Comparison of ENCODE assay signal across 15 cellular contexts in the genomic region with DNA sequence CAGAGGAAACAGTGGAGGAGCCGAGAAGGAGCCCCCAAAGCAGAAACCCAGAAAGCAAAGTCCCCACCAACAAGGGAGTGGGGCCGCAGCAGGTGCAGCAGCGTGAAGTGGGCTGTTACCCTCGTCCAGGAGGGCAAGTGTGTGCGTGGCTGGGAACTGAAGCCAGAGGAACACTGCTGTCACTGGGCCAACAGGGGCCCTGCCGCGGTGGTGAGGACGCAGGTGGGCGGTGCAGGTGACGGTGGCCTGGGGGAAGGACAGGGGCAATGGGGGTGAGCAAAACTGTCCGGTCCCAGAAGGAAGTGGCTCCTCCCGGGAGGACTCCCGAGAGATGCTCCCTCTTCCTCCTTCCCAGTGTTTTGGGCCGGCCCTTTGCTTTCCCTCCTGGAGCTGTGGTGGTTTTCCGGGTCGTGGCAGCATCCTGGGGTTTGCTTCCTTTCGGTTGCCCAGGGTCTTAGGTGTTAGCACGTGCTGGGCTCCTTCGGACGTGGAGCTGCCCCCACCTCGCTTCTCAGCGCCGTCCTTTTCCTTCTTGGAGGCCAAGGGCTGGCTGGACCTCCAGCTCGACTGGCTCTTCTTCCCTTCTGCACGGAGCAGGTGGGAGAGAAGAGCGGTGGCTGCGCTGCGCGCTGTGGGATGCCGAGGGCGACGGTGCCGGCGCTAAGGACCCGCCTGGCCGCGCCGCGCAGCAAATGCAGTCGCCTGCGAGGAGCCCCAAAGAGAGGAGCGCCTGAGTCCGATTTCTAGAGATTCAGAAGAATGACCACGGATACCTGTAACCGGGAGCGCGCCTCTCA.
"Had no signal": no experiment of that assay in that cellular context is flagged by ENCODE, and none has a peak within 500 bp of the region (broad histone marks: within the 10 kb centered on the region; RNA-seq: fewer than 3 reads in every experiment).

No MANE protein-coding gene starts in this region.

- H3K27me3 ChIP-seq: colonic mucosa had no signal

- H3K4me2 ChIP-seq: smooth muscle cell had no signal

- H3K27ac ChIP-seq: colonic mucosa, epithelial cell of prostate had no signal

- DNase-seq: activated CD4-positive, alpha-beta memory T cell treated with anti-CD3 and anti-CD28 coated beads, Interleukin-2, amount 10 ng/mL, durations not matched to agents 7 days and 5 days; activated CD4-positive, alpha-beta T cell treated with anti-CD3 and anti-CD28 coated beads for 1 hour; activated CD8-positive, alpha-beta memory T cell treated with anti-CD3 and anti-CD28 coated beads, Interleukin-2, amount 50 U/mL, for 4 hours; activated gamma-delta T cell treated with Interleukin-2 at 50 U/mL for 16 hours; activated naive CD8-positive, alpha-beta T cell treated with anti-CD3 and anti-CD28 coated beads, Interleukin-2, amount 10 ng/mL, durations not matched to agents 7 days and 5 days; activated T-cell treated with anti-CD3 and anti-CD28 coated beads, Interleukin-2, amount 50 U/mL, for 72 hours; aorta; colonic mucosa; effector memory CD4-positive, alpha-beta T cell; left cardiac atrium; mammary epithelial cell; T-helper 9 cell had no signal

- ATAC-seq: activated T-cell treated with anti-CD3 and anti-CD28 coated beads, Interleukin-2, amount 50 U/mL, for 72 hours had no signal

- H3K36me3 ChIP-seq: colonic mucosa had no signal

- H3K9me3 ChIP-seq: colonic mucosa had no signal

- H3K4me1 ChIP-seq: colonic mucosa had no signal

- H3K4me3 ChIP-seq: colonic mucosa, smooth muscle cell had no signal

- FAIRE-seq: bronchial epithelial cell had no signal
